ENCODE assay signal across 17 cellular contexts in genomic region chr3:143236226-143236964, GRCh38.
DNase-seq lines count a peak whose midpoint lies in the region; ATAC-seq and TF ChIP-seq lines count a peak whose summit lies in the region.
"Had no signal": no experiment of that assay in that cellular context is flagged by ENCODE, and none has a peak within 500 bp of the region (broad histone marks: within the 10 kb centered on the region; RNA-seq: fewer than 3 reads in every experiment).

No MANE protein-coding gene starts in this region.

- H3K9me2 ChIP-seq in Loucy (replicated peaks; ENCODE audit: low read depth, low read length): no peaks in the 10 kb centered on the region

- intact Hi-C loops in prostate gland (cut with DNase I): no loop called here

- H3F3A ChIP-seq in Loucy (ENCODE audit: low read depth): no peaks in the 10 kb centered on the region

- H3K9ac ChIP-seq in Loucy (ENCODE audit: low read depth, low read length, poor library complexity, severe bottlenecking): no peak overlapping the region

- no peaks in the 10 kb centered on the region for H3K4me1 ChIP-seq in Loucy (ENCODE audit: insufficient read depth, low read length, poor library complexity, severe bottlenecking)
- H3K4me1 ChIP-seq in prostate gland (replicated peaks): no peaks in the 10 kb centered on the region
- H3K4me1 ChIP-seq: body of pancreas, left lung had no signal

- H4K20me1 ChIP-seq in Loucy (ENCODE audit: insufficient read depth, low read length, poor library complexity, severe bottlenecking): no peaks in the 10 kb centered on the region

- no peaks in the 10 kb centered on the region for H3K27me3 Mint-ChIP-seq in stimulated activated naive CD8-positive, alpha-beta T cell treated with anti-CD3 and anti-CD28 coated beads, Interleukin-15, Interleukin-2, amounts not matched to agents 100 ng/mL and 50 ng/mL, for 24 hours
- H3K27me3 Mint-ChIP-seq in type B pancreatic cell: no peaks in the 10 kb centered on the region
- H3K27me3 Mint-ChIP-seq: activated CD4-positive, alpha-beta memory T cell treated with anti-CD3 and anti-CD28 coated beads for 36 hours had no signal

- H3K9me3 ChIP-seq in Loucy (ENCODE audit: insufficient read depth, low read depth, low read length): no peaks in the 10 kb centered on the region
- no peaks in the 10 kb centered on the region for H3K9me3 ChIP-seq in prostate gland
- H3K9me3 ChIP-seq: body of pancreas, left lung, neutrophil had no signal

- H3K36me3 ChIP-seq in Loucy (ENCODE audit: insufficient read depth, low read length): no peaks in the 10 kb centered on the region
- H3K36me3 ChIP-seq in prostate gland: no peaks in the 10 kb centered on the region
- H3K36me3 ChIP-seq: left lung, neutrophil had no signal

- no peak overlapping the region for H3K4me2 ChIP-seq in Loucy (ENCODE audit: low read depth, low read length, poor library complexity, severe bottlenecking)

- H3K27me3 ChIP-seq in Loucy (ENCODE audit: insufficient read depth, low read length, poor library complexity, severe bottlenecking): no peaks in the 10 kb centered on the region
- H3K27me3 ChIP-seq in prostate gland (replicated peaks; ENCODE audit: insufficient read depth): no peaks in the 10 kb centered on the region
- H3K27me3 ChIP-seq: body of pancreas, left lung, neutrophil had no signal

- H3K4me3 Mint-ChIP-seq in stimulated activated naive CD8-positive, alpha-beta T cell treated with anti-CD3 and anti-CD28 coated beads, Interleukin-15, Interleukin-2, amounts not matched to agents 100 ng/mL and 50 ng/mL, for 24 hours: no peak overlapping the region
- peak overlapping the region; percentile 6 for H3K4me3 Mint-ChIP-seq in type B pancreatic cell
- H3K4me3 Mint-ChIP-seq: activated CD4-positive, alpha-beta memory T cell treated with anti-CD3 and anti-CD28 coated beads for 36 hours; T-helper 1 cell treated with Interleukin-12 subunit alpha and Interleukin-12 subunit beta and Interleukin-4 antibody, amounts not matched to agents 30 μg/mL and 1 μg/mL, for 36 hours had no signal

- no peak for TF ChIP-seq POLR2A in prostate gland (IDR thresholded peaks at IDR 0.05)

- WGBS in prostate gland: 92% methylated on average over 11 of the region's 11 CpGs

- peaks cover 24% of the 10 kb centered on the region for H3K4me1 Mint-ChIP-seq in stimulated activated naive CD8-positive, alpha-beta T cell treated with anti-CD3 and anti-CD28 coated beads, Interleukin-15, Interleukin-2, amounts not matched to agents 100 ng/mL and 50 ng/mL, for 24 hours (ENCODE audit: low read depth)
- peaks cover 23% of the 10 kb centered on the region for H3K4me1 Mint-ChIP-seq in type B pancreatic cell (ENCODE audit: unreplicated experiment)

- peaks cover 3% of the 10 kb centered on the region for H3K9me3 Mint-ChIP-seq in stimulated activated naive CD8-positive, alpha-beta T cell treated with anti-CD3 and anti-CD28 coated beads, Interleukin-15, Interleukin-2, amounts not matched to agents 100 ng/mL and 50 ng/mL, for 24 hours
- peaks cover 14% of the 10 kb centered on the region for H3K9me3 Mint-ChIP-seq in type B pancreatic cell
- H3K9me3 Mint-ChIP-seq: activated CD4-positive, alpha-beta memory T cell treated with anti-CD3 and anti-CD28 coated beads for 36 hours had no signal

- no peak overlapping the region for H3K27ac ChIP-seq in prostate gland
- H3K27ac ChIP-seq: body of pancreas, left lung, neutrophil had no signal

- no peaks in the 10 kb centered on the region for H3K36me3 Mint-ChIP-seq in stimulated activated naive CD8-positive, alpha-beta T cell treated with anti-CD3 and anti-CD28 coated beads, Interleukin-15, Interleukin-2, amounts not matched to agents 100 ng/mL and 50 ng/mL, for 24 hours (ENCODE audit: low read depth)
- no peaks in the 10 kb centered on the region for H3K36me3 Mint-ChIP-seq in type B pancreatic cell
- H3K36me3 Mint-ChIP-seq: activated CD4-positive, alpha-beta memory T cell treated with anti-CD3 and anti-CD28 coated beads for 36 hours had no signal

- TF ChIP-seq CTCF in Loucy (conservative IDR thresholded peaks at IDR 0.05; ENCODE audit: low read length) (no peak), epithelial cell of proximal tubule (conservative IDR thresholded peaks at IDR 0.05; ENCODE audit: low read depth, low read length) (no peak), type B pancreatic cell (conservative IDR thresholded peaks at IDR 0.05) (no peak), omental fat pad (IDR thresholded peaks at IDR 0.05) (no peak), prostate gland (IDR thresholded peaks at IDR 0.05) (no peak)

- ATAC-seq in stimulated activated naive CD8-positive, alpha-beta T cell treated with anti-CD3 and anti-CD28 coated beads, Interleukin-15, Interleukin-2, amounts not matched to agents 100 U/mL and 50 U/mL, for 24 hours: no peak
- ATAC-seq in omental fat pad (ENCODE audit: low FRiP score): no peak
- ATAC-seq: body of pancreas, left lung, PC-3 had no signal

- peak overlapping the region; percentile 62 for H3K27ac Mint-ChIP-seq in stimulated activated naive CD8-positive, alpha-beta T cell treated with anti-CD3 and anti-CD28 coated beads, Interleukin-15, Interleukin-2, amounts not matched to agents 100 ng/mL and 50 ng/mL, for 24 hours
- no peak overlapping the region for H3K27ac Mint-ChIP-seq in type B pancreatic cell
- H3K27ac Mint-ChIP-seq: activated CD4-positive, alpha-beta memory T cell treated with anti-CD3 and anti-CD28 coated beads for 36 hours; T-helper 1 cell treated with Interleukin-12 subunit alpha and Interleukin-12 subunit beta and Interleukin-4 antibody, amounts not matched to agents 30 μg/mL and 1 μg/mL, for 36 hours had no signal

- H2AFZ ChIP-seq in Loucy (ENCODE audit: low read length): peak overlapping the region; percentile 14

- H3K79me2 ChIP-seq in Loucy (ENCODE audit: insufficient read depth, low read length): no peaks in the 10 kb centered on the region

- no peak overlapping the region for H3K4me3 ChIP-seq in Loucy (ENCODE audit: low read length, poor library complexity, severe bottlenecking)
- H3K4me3 ChIP-seq in epithelial cell of proximal tubule (ENCODE audit: low read depth, low read length): no peak overlapping the region
- H3K4me3 ChIP-seq in prostate gland: no peak overlapping the region
- H3K4me3 ChIP-seq: body of pancreas, left lung had no signal

- no peak for DNase-seq in stimulated activated naive CD8-positive, alpha-beta T cell treated with anti-CD3 and anti-CD28 coated beads, Interleukin-15, Interleukin-2, amounts not matched to agents 100 U/mL and 50 U/mL, for 24 hours
- DNase-seq in epithelial cell of proximal tubule (ENCODE audit: low read depth) (peak; percentile 75), type B pancreatic cell (ENCODE audit: extremely low spot score, unreplicated experiment) (no peak), NCI-H82 (lab: John Stamatoyannopoulos, UW) (no peak), omental fat pad (ENCODE audit: low spot score) (no peak), prostate gland (ENCODE audit: low spot score) (no peak)
- DNase-seq: ACHN; activated CD4-positive, alpha-beta memory T cell treated with anti-CD3 and anti-CD28 coated beads for 36 hours; activated gamma-delta T cell; body of pancreas; DMS153; left lung; PC-3 had no signal
